1 cellular context compared by ENCODE assay signal in the genomic region with DNA sequence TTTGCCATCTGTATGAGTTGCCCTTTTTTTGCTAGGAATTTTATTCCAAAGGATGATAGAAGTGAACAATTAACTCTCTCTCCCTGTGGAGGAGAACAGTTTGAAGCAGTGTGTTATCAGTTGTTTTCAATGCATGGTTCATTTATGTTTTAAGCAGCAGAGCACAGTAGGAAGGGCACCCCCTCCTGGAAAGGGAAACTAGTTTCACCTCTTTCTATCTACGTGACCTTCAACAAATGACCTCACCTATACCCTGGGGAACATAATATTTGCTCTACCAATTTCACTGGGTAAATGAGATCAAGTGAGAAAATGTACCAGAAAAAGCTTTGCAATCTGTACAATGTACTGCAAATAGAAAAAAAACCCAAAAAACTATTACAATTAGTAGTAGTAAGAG.
TF ChIP-seq lines count a peak whose summit lies in the region.

No MANE protein-coding gene starts in this region.

TF ChIP-seq in WTC11, 78 proteins besides CTCF, POLR2A, EP300 and RAD21 (continued from another document):
- TF ChIP-seq, protein P1, sequence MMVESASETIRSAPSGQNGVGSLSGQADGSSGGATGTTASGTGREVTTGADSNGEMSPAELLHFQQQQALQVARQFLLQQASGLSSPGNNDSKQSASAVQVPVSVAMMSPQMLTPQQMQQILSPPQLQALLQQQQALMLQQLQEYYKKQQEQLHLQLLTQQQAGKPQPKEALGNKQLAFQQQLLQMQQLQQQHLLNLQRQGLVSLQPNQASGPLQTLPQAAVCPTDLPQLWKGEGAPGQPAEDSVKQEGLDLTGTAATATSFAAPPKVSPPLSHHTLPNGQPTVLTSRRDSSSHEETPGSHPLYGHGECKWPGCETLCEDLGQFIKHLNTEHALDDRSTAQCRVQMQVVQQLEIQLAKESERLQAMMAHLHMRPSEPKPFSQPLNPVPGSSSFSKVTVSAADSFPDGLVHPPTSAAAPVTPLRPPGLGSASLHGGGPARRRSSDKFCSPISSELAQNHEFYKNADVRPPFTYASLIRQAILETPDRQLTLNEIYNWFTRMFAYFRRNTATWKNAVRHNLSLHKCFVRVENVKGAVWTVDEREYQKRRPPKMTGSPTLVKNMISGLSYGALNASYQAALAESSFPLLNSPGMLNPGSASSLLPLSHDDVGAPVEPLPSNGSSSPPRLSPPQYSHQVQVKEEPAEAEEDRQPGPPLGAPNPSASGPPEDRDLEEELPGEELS (CRISPR knock-in tag; IDR thresholded peaks at IDR 0.05) = no peak
- TF ChIP-seq ESRRA (CRISPR knock-in tag; IDR thresholded peaks at IDR 0.05; ENCODE audit: borderline replicate concordance) = peak; percentile 84; the same call in 1 of the 2 replicates
